In genomic region chr15:88912500-88912921, GRCh38 we compare ENCODE assay signal across 8 cellular contexts. TPM values are rescaled to one million over a fixed set of nuclear protein-coding genes. Genes with fewer than 3 reads are reported as not detected.
A peak's percentile ranks its signal among the peaks of the same experiment; 100 is the strongest.
DNase-seq lines count a peak whose midpoint lies in the region; ATAC-seq and TF ChIP-seq lines count a peak whose summit lies in the region.

No MANE protein-coding gene starts in this region.

- H3K79me2 ChIP-seq in Karpas-422 (ENCODE audit: low read length) (no peaks in the 10 kb centered on the region), mesendoderm (ENCODE audit: control insufficient read depth, insufficient read depth, low read length) (peaks cover 26% of the 10 kb centered on the region)

- no peak for ATAC-seq in HG03039 (IDR thresholded peaks at IDR 0.05; ENCODE audit: unreplicated experiment)

- H3K27me3 ChIP-seq in Karpas-422 (ENCODE audit: low read length), result no peaks in the 10 kb centered on the region
- no peaks in the 10 kb centered on the region for H3K27me3 ChIP-seq in mesendoderm (ENCODE audit: insufficient read depth, low read length, poor library complexity)
- H3K27me3 ChIP-seq in vagina, result no peaks in the 10 kb centered on the region

- H3K9me3 ChIP-seq in Karpas-422 (ENCODE audit: low read length) (no peaks in the 10 kb centered on the region), vagina (no peaks in the 10 kb centered on the region)

- H3K36me3 ChIP-seq in Karpas-422 (ENCODE audit: insufficient read depth, low read length) (no peaks in the 10 kb centered on the region), mesendoderm (ENCODE audit: control insufficient read depth, insufficient read depth, low read length) (peaks cover 9% of the 10 kb centered on the region), vagina (peaks cover 0 to 25% of the 10 kb centered on the region in 2 donors)

- peaks cover 10% of the 10 kb centered on the region for H3K79me1 ChIP-seq in mesendoderm (ENCODE audit: low read length)

- H2BK5ac ChIP-seq in mesendoderm (ENCODE audit: low read length), result no peak overlapping the region

- no peak overlapping the region for H4K8ac ChIP-seq in mesendoderm (ENCODE audit: low read depth, low read length)

- no CpG with 5 or more reads among the region's 20 CpGs for WGBS in mesendoderm (ENCODE audit: extremely low coverage, insufficient coverage, low lambda C conversion rate)

- H3K9me2 ChIP-seq in Karpas-422 (replicated peaks; ENCODE audit: insufficient read depth, low read length), result no peaks in the 10 kb centered on the region

- peak overlapping the region; percentile 88 for H3K18ac ChIP-seq in mesendoderm (ENCODE audit: low read length)

- H2BK120ac ChIP-seq in mesendoderm (ENCODE audit: low read depth, low read length), result no peak overlapping the region

- H3K4me3 ChIP-seq in Karpas-422 (ENCODE audit: low read length), result peak overlapping the region; percentile 69
- H3K4me3 ChIP-seq in mesendoderm (ENCODE audit: low read length), result peak overlapping the region; percentile 40
- H3K4me3 ChIP-seq in vagina, result peak overlapping the region; percentile 57 to 83

- DNase-seq in AG20443 (ENCODE audit: low spot score) (peak; percentile 58), Karpas-422 (no peak), dermis blood vessel endothelial cell (peak; percentile 25), mesendoderm (peak; percentile 50), vagina (ENCODE audit: extremely low spot score in 2 of 2) (no peak), NCI-H128 (lab: John Stamatoyannopoulos, UW; ENCODE audit: unreplicated experiment) (no peak)
- DNase-seq in activated CD4-positive, CD25-positive, alpha-beta regulatory T cell treated with anti-CD3 and anti-CD28 coated beads, Interleukin-2, amount 50 U/mL, for 72 hours, result no peak

- no peak overlapping the region for H2AK5ac ChIP-seq in mesendoderm (ENCODE audit: low read length)

- H4K5ac ChIP-seq in mesendoderm (ENCODE audit: low read length), result no peak overlapping the region

- H2AFZ ChIP-seq in Karpas-422 (ENCODE audit: low read length), result peak overlapping the region; percentile 89; the same call in 1 of the 2 replicates

- H3K4ac ChIP-seq in mesendoderm (ENCODE audit: low read depth, low read length), result peak overlapping the region; percentile 39

- peak overlapping the region; percentile 85 for H3K4me2 ChIP-seq in Karpas-422 (ENCODE audit: low read depth, low read length, poor library complexity, severe bottlenecking)
- H3K4me2 ChIP-seq in mesendoderm (ENCODE audit: low read length), result peak overlapping the region; percentile 33

- no peak overlapping the region for H3K27ac ChIP-seq in Karpas-422 (ENCODE audit: low read length)
- peak overlapping the region; percentile 25 for H3K27ac ChIP-seq in mesendoderm (ENCODE audit: low read depth, low read length)
- peak overlapping the region; percentile 89 for H3K27ac ChIP-seq in vagina

- H3K9ac ChIP-seq in Karpas-422 (ENCODE audit: low read length) (peak overlapping the region; percentile 51; the same call in 1 of the 2 replicates), mesendoderm (ENCODE audit: low read length) (peak overlapping the region; percentile 70)

- no peak overlapping the region for H2BK15ac ChIP-seq in mesendoderm (replicated peaks; ENCODE audit: low read depth)

- intact Hi-C loops in vagina (cut with DNase I), result loop anchor here (5.0 kb wide), 1 partner anchor 105 kb away; no protein-coding TSS in a partner anchor

- no peaks in the 10 kb centered on the region for H4K20me1 ChIP-seq in Karpas-422 (ENCODE audit: insufficient read depth, low read depth, low read length)

- no peak for TF ChIP-seq POLR2A in vagina (IDR thresholded peaks at IDR 0.05)

- H3K4me1 ChIP-seq in Karpas-422 (ENCODE audit: low read length) (peaks cover 13% of the 10 kb centered on the region), mesendoderm (ENCODE audit: control insufficient read depth, low read depth, low read length) (no peaks in the 10 kb centered on the region), vagina (peaks cover 48% of the 10 kb centered on the region)

- no peak for TF ChIP-seq CTCF in vagina (IDR thresholded peaks at IDR 0.05)

- H3K56ac ChIP-seq in mesendoderm (ENCODE audit: low read length), result peak overlapping the region; percentile 73

- no peak overlapping the region for H3K23ac ChIP-seq in mesendoderm (ENCODE audit: low read length)

RNA-seq across cellular contexts. Expression of gene MFGE8, which starts 0.7 kb away (rescaled TPM):
- not detected in 2 replicates for total RNA-seq in Karpas-422 (2014; rRNA removed; shearing (Covaris generic); ENCODE audit: low replicate concordance)
- 48.1 and 49.7 TPM in 2 replicates for total RNA-seq in dermis blood vessel endothelial cell
- 101 TPM for polyA plus RNA-seq in mesendoderm (2013, experiment 1 of 2)
- polyA plus RNA-seq in mesendoderm (2013, experiment 2 of 2), result 103 TPM
- total RNA-seq in vagina, result 513 TPM

RNA-seq across cellular contexts. Expression of gene HAPLN3, which starts 17.2 kb away (rescaled TPM):
- not detected in 2 replicates for total RNA-seq in Karpas-422 (2014; rRNA removed; shearing (Covaris generic); ENCODE audit: low replicate concordance)
- total RNA-seq in dermis blood vessel endothelial cell (52.2 and 95.6 TPM in 2 replicates), vagina (16.9 TPM)
- polyA plus RNA-seq in mesendoderm (2013, experiment 1 of 2), result 4.4 TPM
- polyA plus RNA-seq in mesendoderm (2013, experiment 2 of 2), result 4.3 TPM

Comparison
In these comparisons a context has a peak if more than half of its experiments do, and no peak if none do; other contexts are left out.
1. DNase-seq: peak in AG20443 (single experiment), dermis blood vessel endothelial cell (single experiment) and mesendoderm (single experiment); none in Karpas-422 (single experiment), vagina (0 of 2), activated CD4-positive, CD25-positive, alpha-beta regulatory T cell treated with anti-CD3 and anti-CD28 coated beads, Interleukin-2, amount 50 U/mL, for 72 hours (single experiment) and NCI-H128 (single experiment).
2. RNA of gene MFGE8, which starts 0.7 kb away (total RNA-seq): 513 TPM in vagina (single experiment) and 48.1 to 49.7 TPM in dermis blood vessel endothelial cell; not detected in Karpas-422; every median in the first group is over 10 times any median in the second.
3. RNA of gene HAPLN3, which starts 17.2 kb away (total RNA-seq): 52.2 to 95.6 TPM in dermis blood vessel endothelial cell and 16.9 TPM in vagina (single experiment); not detected in Karpas-422; every median in the first group is over 10 times any median in the second.
4. Peak in every context shown above with its lines, with median percentiles within 50 percentile points of each other: H3K4me3 ChIP-seq.